Comparison of ENCODE assay signal across 1 cellular context in the genomic region with DNA sequence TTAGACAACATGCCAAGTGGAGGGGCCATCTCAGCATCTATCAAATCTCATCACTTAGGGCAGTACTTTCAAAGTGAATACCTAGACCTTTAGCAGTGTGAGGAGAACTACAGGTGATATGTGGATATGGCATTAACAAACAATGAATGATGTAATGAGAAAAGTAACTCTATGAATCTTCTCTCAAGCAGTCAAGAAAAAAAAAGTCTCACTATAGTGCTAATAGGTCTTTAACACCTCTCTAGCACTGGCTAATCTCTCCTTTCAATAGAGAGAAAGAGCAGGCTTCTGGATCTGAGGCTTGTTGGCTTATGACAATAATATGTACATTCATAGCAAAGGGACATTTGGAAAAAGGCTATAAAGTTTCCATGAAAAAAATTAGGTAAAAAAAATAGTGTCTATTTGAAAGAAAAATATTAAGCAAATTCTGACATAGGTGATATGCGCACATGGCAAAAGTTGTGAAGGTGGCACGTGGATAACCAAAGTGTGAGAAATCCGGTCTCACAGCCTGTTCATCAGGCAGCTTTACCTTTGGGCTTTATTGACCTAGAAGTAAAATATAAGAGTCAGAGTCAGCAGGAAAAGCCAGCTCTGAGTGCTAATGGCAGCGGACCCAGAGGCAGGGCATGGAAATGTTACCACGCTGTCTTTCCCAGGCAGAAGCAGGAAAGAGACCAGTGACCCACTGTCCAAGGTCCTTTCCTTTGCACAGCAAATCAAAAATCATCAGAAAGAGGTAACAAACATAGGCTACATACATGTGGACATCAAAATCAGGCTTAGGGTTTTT.
TF ChIP-seq lines count a peak whose summit lies in the region.

No MANE protein-coding gene starts in this region.

TF ChIP-seq in GM23338, 12 proteins besides CTCF, POLR2A, EP300 and RAD21:
- TF ChIP-seq, protein P1, sequence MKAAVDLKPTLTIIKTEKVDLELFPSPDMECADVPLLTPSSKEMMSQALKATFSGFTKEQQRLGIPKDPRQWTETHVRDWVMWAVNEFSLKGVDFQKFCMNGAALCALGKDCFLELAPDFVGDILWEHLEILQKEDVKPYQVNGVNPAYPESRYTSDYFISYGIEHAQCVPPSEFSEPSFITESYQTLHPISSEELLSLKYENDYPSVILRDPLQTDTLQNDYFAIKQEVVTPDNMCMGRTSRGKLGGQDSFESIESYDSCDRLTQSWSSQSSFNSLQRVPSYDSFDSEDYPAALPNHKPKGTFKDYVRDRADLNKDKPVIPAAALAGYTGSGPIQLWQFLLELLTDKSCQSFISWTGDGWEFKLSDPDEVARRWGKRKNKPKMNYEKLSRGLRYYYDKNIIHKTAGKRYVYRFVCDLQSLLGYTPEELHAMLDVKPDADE (IDR thresholded peaks at IDR 0.05): no peak
- TF ChIP-seq, protein P2, sequence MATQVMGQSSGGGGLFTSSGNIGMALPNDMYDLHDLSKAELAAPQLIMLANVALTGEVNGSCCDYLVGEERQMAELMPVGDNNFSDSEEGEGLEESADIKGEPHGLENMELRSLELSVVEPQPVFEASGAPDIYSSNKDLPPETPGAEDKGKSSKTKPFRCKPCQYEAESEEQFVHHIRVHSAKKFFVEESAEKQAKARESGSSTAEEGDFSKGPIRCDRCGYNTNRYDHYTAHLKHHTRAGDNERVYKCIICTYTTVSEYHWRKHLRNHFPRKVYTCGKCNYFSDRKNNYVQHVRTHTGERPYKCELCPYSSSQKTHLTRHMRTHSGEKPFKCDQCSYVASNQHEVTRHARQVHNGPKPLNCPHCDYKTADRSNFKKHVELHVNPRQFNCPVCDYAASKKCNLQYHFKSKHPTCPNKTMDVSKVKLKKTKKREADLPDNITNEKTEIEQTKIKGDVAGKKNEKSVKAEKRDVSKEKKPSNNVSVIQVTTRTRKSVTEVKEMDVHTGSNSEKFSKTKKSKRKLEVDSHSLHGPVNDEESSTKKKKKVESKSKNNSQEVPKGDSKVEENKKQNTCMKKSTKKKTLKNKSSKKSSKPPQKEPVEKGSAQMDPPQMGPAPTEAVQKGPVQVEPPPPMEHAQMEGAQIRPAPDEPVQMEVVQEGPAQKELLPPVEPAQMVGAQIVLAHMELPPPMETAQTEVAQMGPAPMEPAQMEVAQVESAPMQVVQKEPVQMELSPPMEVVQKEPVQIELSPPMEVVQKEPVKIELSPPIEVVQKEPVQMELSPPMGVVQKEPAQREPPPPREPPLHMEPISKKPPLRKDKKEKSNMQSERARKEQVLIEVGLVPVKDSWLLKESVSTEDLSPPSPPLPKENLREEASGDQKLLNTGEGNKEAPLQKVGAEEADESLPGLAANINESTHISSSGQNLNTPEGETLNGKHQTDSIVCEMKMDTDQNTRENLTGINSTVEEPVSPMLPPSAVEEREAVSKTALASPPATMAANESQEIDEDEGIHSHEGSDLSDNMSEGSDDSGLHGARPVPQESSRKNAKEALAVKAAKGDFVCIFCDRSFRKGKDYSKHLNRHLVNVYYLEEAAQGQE (IDR thresholded peaks at IDR 0.05; ENCODE audit: unreplicated experiment): peak; percentile 20
